In genomic region chr15:87610366-87610765, GRCh38 we compare ENCODE assay signal across 21 cellular contexts.
A peak's percentile ranks its signal among the peaks of the same experiment; 100 is the strongest.
DNase-seq lines count a peak whose midpoint lies in the region; ATAC-seq, FAIRE-seq and TF ChIP-seq lines count a peak whose summit lies in the region.
"Had no signal": no experiment of that assay in that cellular context is flagged by ENCODE, and none has a peak within 500 bp of the region (broad histone marks: within the 10 kb centered on the region; RNA-seq: fewer than 3 reads in every experiment).

No MANE protein-coding gene starts in this region.

- H3K9me3 ChIP-seq in A549 (no peaks in the 10 kb centered on the region), heart right ventricle (no peaks in the 10 kb centered on the region)
- H3K9me3 ChIP-seq: esophagus muscularis mucosa, SJCRH30 had no signal

- H3K36me3 ChIP-seq in heart right ventricle = no peaks in the 10 kb centered on the region
- H3K36me3 ChIP-seq: esophagus muscularis mucosa, HAP-1, SJCRH30 had no signal

- POLR2A ChIA-PET in A549 (lab: Yijun Ruan, JAX) = no interaction called here
- POLR2A ChIA-PET in GM10248 (lab: Yijun Ruan, JAX) = no interaction called here

- H3K4me3 ChIP-seq in A549 = no peak overlapping the region
- H3K4me3 ChIP-seq in heart right ventricle = peak overlapping the region in 1 of 10 donors; percentile 3
- H3K4me3 ChIP-seq in lower leg skin (ENCODE audit: low read depth, poor library complexity, severe bottlenecking) = no peak overlapping the region
- H3K4me3 ChIP-seq: esophagus muscularis mucosa, HAP-1, SJCRH30 had no signal

- intact Hi-C loops in heart right ventricle (cut with DNase I) (no loop called here), lower leg skin (cut with DNase I; ENCODE audit: low total_unique reads) (no loop called here)

- DNase-seq in A549 (ENCODE audit: low read depth in 1 of 2, low spot score in 1 of 2) = no peak
- peak; percentile 91 for DNase-seq in MV-4-11 (lab: John Stamatoyannopoulos, UW)
- DNase-seq in heart right ventricle = peak in 1 of 2 donors; percentile 9
- no peak for DNase-seq in GM10248 (ENCODE audit: extremely low spot score)
- no peak for DNase-seq in GM12892 (ENCODE audit: insufficient read length)
- no peak for DNase-seq in lower leg skin (ENCODE audit: low spot score in 2 of 2)
- no peak for DNase-seq in amniotic stem cell (lab: John Stamatoyannopoulos, UW)
- DNase-seq: activated CD4-positive, alpha-beta T cell treated with anti-CD3 and anti-CD28 coated beads, Interleukin-2, amount 10 ng/mL, durations not matched to agents 7 days and 5 days; activated naive CD4-positive, alpha-beta T cell; activated T-cell treated with anti-CD3 and anti-CD28 coated beads for 4 hours; CD4-positive, CD25-positive, alpha-beta regulatory T cell; DMS79 treated with DMSO at 0.1 percent for 48 hours; NCI-H146; NCI-H345; NK-92 treated with Interleukin-12 subunit alpha and Interleukin-12 subunit beta, amount 100 ng/mL, for 24 hours; SJCRH30; stimulated activated naive CD8-positive, alpha-beta T cell treated with anti-CD3 and anti-CD28 coated beads, Interleukin-15, amount 100 ng/mL, for 72 hours had no signal

- no peak for ATAC-seq in A549
- ATAC-seq in heart right ventricle = peak; percentile 65 to 85 (median 70)
- ATAC-seq: stimulated activated naive CD8-positive, alpha-beta T cell treated with anti-CD3 and anti-CD28 coated beads, Interleukin-15, amount 100 ng/mL, for 72 hours had no signal

- H3K4me2 ChIP-seq in A549 = peak overlapping the region; percentile 24; the same call in 1 of the 3 replicates

- CTCF ChIA-PET in A549 (lab: Yijun Ruan, JAX) = no interaction called here
- CTCF ChIA-PET in GM10248 (lab: Yijun Ruan, JAX) = no interaction called here

- H3K4me1 ChIP-seq in A549 (no peaks in the 10 kb centered on the region), heart right ventricle (peaks cover 0 to 23% (median 15%) of the 10 kb centered on the region in 9 donors)
- H3K4me1 ChIP-seq: HAP-1 had no signal

- 46% methylated on average over 8 of the region's 8 CpGs for WGBS in A549 (ENCODE audit: missing lambda C conversion rate)
- WGBS in heart right ventricle, 2 donors = 24 to 36% methylated on average over 8 of the region's 8 CpGs
- 83 to 89% methylated on average over 8 of the region's 8 CpGs for whole genome bisulfite sequencing in lower leg skin, 2 donors

- no peaks in the 10 kb centered on the region for H3K27me3 ChIP-seq in heart right ventricle
- H3K27me3 ChIP-seq: esophagus muscularis mucosa, SJCRH30 had no signal

- H3K27ac ChIP-seq in A549 = 0 out of 6 replicates have a peak overlapping the region, but pooled peaks of 1 of the 2 experiments have one; percentile 8
- peak overlapping the region; percentile 16 for H3K27ac ChIP-seq in angular gyrus (ENCODE audit: low read depth, low read length)
- peak overlapping the region in 7 of 10 donors; percentile 40 to 60 (median 49) for H3K27ac ChIP-seq in heart right ventricle
- H3K27ac ChIP-seq: esophagus muscularis mucosa, SJCRH30 had no signal

- no peak for TF ChIP-seq EP300 in A549 (IDR thresholded peaks at IDR 0.05)

- FAIRE-seq in A549 (lab: Jason Lieb, UNC) (no peak), GM12892 (lab: Jason Lieb, UNC) (no peak)
- FAIRE-seq: keratinocyte had no signal

- TF ChIP-seq CTCF in A549 (IDR thresholded peaks at IDR 0.05) (no peak), heart right ventricle (IDR thresholded peaks at IDR 0.05) (no peak), GM10248 (IDR thresholded peaks at IDR 0.05; ENCODE audit: control extremely low read depth, extremely low read depth, low read depth, missing control alignments) (no peak), lower leg skin (IDR thresholded peaks at IDR 0.05) (no peak)

- TF ChIP-seq POLR2A in A549 (IDR thresholded peaks at IDR 0.05; ENCODE audit: low read length) (no peak), GM12892 (IDR thresholded peaks at IDR 0.05; ENCODE audit: low read depth, low read length) (no peak), lower leg skin (IDR thresholded peaks at IDR 0.05) (no peak)

- no peak for TF ChIP-seq RAD21 in A549 (conservative IDR thresholded peaks at IDR 0.05 in 1 of 2, IDR thresholded peaks at IDR 0.05 in 1 of 2)

TF ChIP-seq in A549, 52 proteins besides CTCF, POLR2A, EP300 and RAD21:
- TF ChIP-seq ZNF302 (CRISPR knock-in tag; IDR thresholded peaks at IDR 0.05) (no peak), REST (IDR thresholded peaks at IDR 0.05) (no peak), CBX8 (IDR thresholded peaks at IDR 0.05) (no peak), KDM1A (IDR thresholded peaks at IDR 0.05; ENCODE audit: low read depth) (no peak), HOXA7 (CRISPR knock-in tag; IDR thresholded peaks at IDR 0.05) (no peak), FOXS1 (CRISPR knock-in tag; IDR thresholded peaks at IDR 0.05) (no peak), SMC3 (IDR thresholded peaks at IDR 0.05) (no peak), MAX (IDR thresholded peaks at IDR 0.05) (no peak), CHD2 (IDR thresholded peaks at IDR 0.05; ENCODE audit: low read length, partially characterized antibody) (no peak), POLR2AphosphoS2 (conservative IDR thresholded peaks at IDR 0.05; ENCODE audit: low read length) (no peak), RARB (CRISPR knock-in tag; IDR thresholded peaks at IDR 0.05) (no peak), MYC (IDR thresholded peaks at IDR 0.05; ENCODE audit: borderline replicate concordance, low read length) (no peak), CHD4 (IDR thresholded peaks at IDR 0.05; ENCODE audit: borderline replicate concordance) (no peak)

Comparison
In these comparisons a context has a peak if more than half of its experiments do, and no peak if none do; other contexts are left out.
1. ATAC-seq: peak in heart right ventricle (8 of 8); none in A549 (0 of 2).